Comparison of ENCODE assay signal across 21 cellular contexts in genomic region chr5:137129906-137130680, GRCh38.
"Had no signal": no experiment of that assay in that cellular context is flagged by ENCODE, and none has a peak within 500 bp of the region (broad histone marks: within the 10 kb centered on the region; RNA-seq: fewer than 3 reads in every experiment).

No MANE protein-coding gene starts in this region.

- DNase-seq: effector memory CD4-positive, alpha-beta T cell; erythroblast; esophagus squamous epithelium; foreskin melanocyte; hypothalamus; left ventricle myocardium superior; lower lobe of right lung; natural killer cell; pancreas; right lobe of liver; small intestine; stimulated activated CD4-positive, alpha-beta T cell treated with anti-CD3 and anti-CD28 coated beads, Interleukin-15, amount 100 ng/mL, for 24 hours; stimulated activated CD4-positive, alpha-beta T cell treated with anti-CD3 and anti-CD28 coated beads, Interleukin-2, amount 100 ng/mL, for 48 hours; stimulated activated naive B cell treated with anti-CD40 and anti-IgM and Interleukin-4, amounts not matched to agents 10 μg/mL and 1 μg/mL and 100 μg/mL, for 72 hours; upper lobe of left lung had no signal

- H3K4me1 ChIP-seq: lower lobe of right lung, right lobe of liver, tibial nerve, upper lobe of left lung had no signal

- ATAC-seq: left ventricle myocardium superior; lower lobe of right lung; natural killer cell; pancreas; right lobe of liver; stimulated activated naive B cell treated with anti-CD40 and anti-IgM and Interleukin-4, amounts not matched to agents 10 μg/mL and 1 μg/mL and 100 μg/mL, for 72 hours had no signal

- H3K4me3 ChIP-seq: esophagus squamous epithelium, lower lobe of right lung, pancreas, right lobe of liver, thoracic aorta, tibial nerve, upper lobe of left lung had no signal

- FAIRE-seq: colon, endometrium, keratinocyte, pancreas, small intestine, urothelium cell line had no signal

- H3K27ac ChIP-seq: esophagus squamous epithelium, lower lobe of right lung, pancreas, right lobe of liver, thoracic aorta, tibial nerve, upper lobe of left lung had no signal

- H3K36me3 ChIP-seq: esophagus squamous epithelium, lower lobe of right lung, pancreas, right lobe of liver, thoracic aorta, tibial nerve, upper lobe of left lung had no signal

- H3K27me3 ChIP-seq: pancreas, right lobe of liver, tibial nerve, upper lobe of left lung had no signal

- H3K9me3 ChIP-seq: esophagus squamous epithelium, lower lobe of right lung, pancreas, right lobe of liver, thoracic aorta, tibial nerve had no signal
